16 cellular contexts compared by ENCODE assay signal in the genomic region with DNA sequence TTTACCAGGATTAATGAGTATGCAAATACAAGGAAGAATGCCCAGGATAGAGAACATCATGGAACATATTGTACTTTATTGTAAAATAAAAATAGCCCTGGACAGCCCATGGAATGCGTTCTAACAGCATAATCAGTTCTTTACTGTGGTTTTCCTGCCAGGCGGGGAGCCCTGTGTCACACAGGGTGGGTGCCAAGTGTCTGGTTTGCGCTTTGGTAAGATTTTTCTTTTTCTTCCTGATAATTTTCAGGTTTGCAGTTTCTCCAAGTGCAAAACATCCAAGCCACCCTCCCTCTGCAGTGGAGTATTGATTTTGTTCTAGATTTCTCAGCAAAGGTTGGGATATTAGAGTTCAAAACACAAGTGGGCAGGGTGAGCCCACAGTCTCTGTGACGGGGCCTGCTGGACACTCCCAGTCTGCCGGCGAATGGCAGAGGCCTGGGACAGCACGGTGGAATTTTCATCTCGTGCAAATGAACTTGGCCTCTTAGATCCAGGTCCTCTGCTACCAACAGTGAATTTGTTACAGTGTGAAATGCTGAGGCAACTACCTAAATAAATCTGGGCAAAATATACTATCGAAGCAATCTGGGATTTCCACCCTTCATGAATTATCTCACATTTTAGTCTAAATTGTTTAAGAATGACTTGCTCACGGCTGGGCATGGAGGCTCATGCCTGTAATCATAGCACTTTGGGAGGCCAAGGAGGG. TPM values are rescaled to one million over a fixed set of nuclear protein-coding genes. Genes with fewer than 3 reads are reported as not detected.
DNase-seq lines count a peak whose midpoint lies in the region; ATAC-seq, FAIRE-seq and TF ChIP-seq lines count a peak whose summit lies in the region.
"Had no signal": no experiment of that assay in that cellular context is flagged by ENCODE, and none has a peak within 500 bp of the region (broad histone marks: within the 10 kb centered on the region; RNA-seq: fewer than 3 reads in every experiment).

No MANE protein-coding gene starts in this region.

- intact Hi-C loops in kidney (cut with DNase I) = no loop called here

- H3K4me3 ChIP-seq in cardiac fibroblast (replicated peaks in 1 of 2; ENCODE audit: low read depth in 2 of 2, low read length in 2 of 2) (no peak overlapping the region), kidney (ENCODE audit: low read length in 2 of 2) (peak overlapping the region in 1 of 2 donors; percentile 3)
- H3K4me3 ChIP-seq: Peyer's patch had no signal

- peaks cover 4% of the 10 kb centered on the region; the same call in 1 of the 2 replicates for H3K36me3 Mint-ChIP-seq in HFFc6 (ENCODE audit: low read depth)
- H3K36me3 Mint-ChIP-seq in stimulated activated naive B cell treated with anti-CD40 and anti-IgM and Interleukin-4, amounts not matched to agents 10 μg/mL and 1 μg/mL and 100 μg/mL, for 72 hours = no peaks in the 10 kb centered on the region

- no peaks in the 10 kb centered on the region for H3K9me3 Mint-ChIP-seq in HFFc6
- no peaks in the 10 kb centered on the region for H3K9me3 Mint-ChIP-seq in stimulated activated naive B cell treated with anti-CD40 and anti-IgM and Interleukin-4, amounts not matched to agents 10 μg/mL and 1 μg/mL and 100 μg/mL, for 72 hours

- DNase-seq in HFFc6 (no peak), cardiac fibroblast (ENCODE audit: low read depth in 2 of 2) (peak; percentile 74 to 75), kidney (no peak), hypothalamus (lab: John Stamatoyannopoulos, UW) (no peak), GM19240 (ENCODE audit: insufficient read length, low spot score) (no peak)
- DNase-seq in stimulated activated naive B cell treated with anti-CD40 and anti-IgM and Interleukin-4, amounts not matched to agents 10 μg/mL and 1 μg/mL and 100 μg/mL, for 72 hours = no peak
- DNase-seq: activated naive CD8-positive, alpha-beta T cell treated with anti-CD3 and anti-CD28 coated beads for 36 hours; H7; midbrain; NCI-H1105 treated with DMSO at 0.1 percent for 48 hours; NCI-H510A; Peyer's patch; retina had no signal

- peaks cover 10 to 33% of the 10 kb centered on the region in 2 donors for H3K4me1 ChIP-seq in kidney (ENCODE audit: control insufficient read depth in 1 of 2, insufficient read depth in 1 of 2, low read depth in 1 of 2, low read length in 2 of 2)
- H3K4me1 ChIP-seq: Peyer's patch had no signal

- H3K4me3 Mint-ChIP-seq in HFFc6 = peak overlapping the region; percentile 59; the same call in 1 of the 2 replicates
- no peak overlapping the region for H3K4me3 Mint-ChIP-seq in stimulated activated naive B cell treated with anti-CD40 and anti-IgM and Interleukin-4, amounts not matched to agents 10 μg/mL and 1 μg/mL and 100 μg/mL, for 72 hours
- H3K4me3 Mint-ChIP-seq: activated naive CD8-positive, alpha-beta T cell treated with anti-CD3 and anti-CD28 coated beads for 36 hours had no signal

- peak overlapping the region; percentile 45 to 63 for H3K27ac ChIP-seq in kidney (ENCODE audit: low read depth in 2 of 2, low read length in 2 of 2)
- H3K27ac ChIP-seq: Peyer's patch had no signal

- H3K4me1 Mint-ChIP-seq in HFFc6 (ENCODE audit: low read depth) = peaks cover 70% of the 10 kb centered on the region
- H3K4me1 Mint-ChIP-seq in stimulated activated naive B cell treated with anti-CD40 and anti-IgM and Interleukin-4, amounts not matched to agents 10 μg/mL and 1 μg/mL and 100 μg/mL, for 72 hours = no peaks in the 10 kb centered on the region

- H3K27me3 Mint-ChIP-seq in HFFc6 (ENCODE audit: insufficient read depth) = no peaks in the 10 kb centered on the region
- peaks cover 0 to 3% of the 10 kb centered on the region in 2 donors for H3K27me3 Mint-ChIP-seq in stimulated activated naive B cell treated with anti-CD40 and anti-IgM and Interleukin-4, amounts not matched to agents 10 μg/mL and 1 μg/mL and 100 μg/mL, for 72 hours

- TF ChIP-seq CTCF in HFFc6 (IDR thresholded peaks at IDR 0.05) = no peak
- no peak for TF ChIP-seq CTCF in cardiac fibroblast (IDR thresholded peaks at IDR 0.05; ENCODE audit: low read depth, low read length)
- TF ChIP-seq CTCF in kidney (IDR thresholded peaks at IDR 0.05; ENCODE audit: borderline replicate concordance, extremely low read depth, insufficient read depth) = no peak

- FAIRE-seq in kidney (lab: Jason Lieb, UNC) = no peak

- no peak for ATAC-seq in stimulated activated naive B cell treated with anti-CD40 and anti-IgM and Interleukin-4, amounts not matched to agents 10 μg/mL and 1 μg/mL and 100 μg/mL, for 72 hours (replicated peaks)
- no peak for ATAC-seq in HG02610 (IDR thresholded peaks at IDR 0.05; ENCODE audit: unreplicated experiment)
- no peak for ATAC-seq in HG03469 (IDR thresholded peaks at IDR 0.05; ENCODE audit: unreplicated experiment)

- no peaks in the 10 kb centered on the region for H3K36me3 ChIP-seq in kidney (ENCODE audit: control insufficient read depth in 1 of 2, insufficient read depth in 2 of 2, low read length in 2 of 2)
- H3K36me3 ChIP-seq: Peyer's patch had no signal

- H3K9ac ChIP-seq in kidney (ENCODE audit: low read length in 2 of 2) = peak overlapping the region in 1 of 2 donors; percentile 13

- H3K9me3 ChIP-seq in kidney (ENCODE audit: control insufficient read depth in 1 of 2, low read length in 2 of 2) = no peaks in the 10 kb centered on the region
- H3K9me3 ChIP-seq: Peyer's patch had no signal

- peak overlapping the region; percentile 93 for H3K27ac Mint-ChIP-seq in HFFc6
- peak overlapping the region; percentile 47 for H3K27ac Mint-ChIP-seq in stimulated activated naive B cell treated with anti-CD40 and anti-IgM and Interleukin-4, amounts not matched to agents 10 μg/mL and 1 μg/mL and 100 μg/mL, for 72 hours
- H3K27ac Mint-ChIP-seq: activated naive CD8-positive, alpha-beta T cell treated with anti-CD3 and anti-CD28 coated beads for 36 hours had no signal

RNA-seq across cellular contexts. Expression of a gene that starts 15.6 kb away (rescaled TPM):
- total RNA-seq in HFFc6 (2021; fragmentation: NEBNext Ultra II Directional; extraction: Animal tissue kit (Norgen Biotek cat#: 25700)) = 1 to 10 TPM in 1 of 6 experiments, under 1 TPM in 5; 0.33 to 1.2 (median 0.50) TPM
- total RNA-seq in kidney = 142 TPM
- polyA plus RNA-seq in kidney (ENCODE audit: insufficient read depth, low read depth, low replicate concordance) = 102 TPM
- total RNA-seq: H7, temporal lobe had no signal

Comparison
In these comparisons a context has a peak if more than half of its experiments do, and no peak if none do; other contexts are left out.
1. DNase-seq: peak in cardiac fibroblast (2 of 2); none in HFFc6 (single experiment), kidney (single experiment), stimulated activated naive B cell treated with anti-CD40 and anti-IgM and Interleukin-4, amounts not matched to agents 10 μg/mL and 1 μg/mL and 100 μg/mL, for 72 hours (single experiment), hypothalamus (0 of 51) and GM19240 (single experiment).
2. RNA of a gene that starts 15.6 kb away (total RNA-seq): 142 TPM in kidney (single experiment); 0.33 to 1.2 TPM in HFFc6; every median in the first group is over 10 times any median in the second.